9 cellular contexts compared by ENCODE assay signal in genomic region chrX:56762707-56763555, GRCh38. TPM values are rescaled to one million over a fixed set of nuclear protein-coding genes. Genes with fewer than 3 reads are reported as not detected.
DNase-seq lines count a peak whose midpoint lies in the region; ATAC-seq lines count a peak whose summit lies in the region.
"Had no signal": no experiment of that assay in that cellular context is flagged by ENCODE, and none has a peak within 500 bp of the region (broad histone marks: within the 10 kb centered on the region; RNA-seq: fewer than 3 reads in every experiment).

No MANE protein-coding gene starts in this region.

- H3K9me3 Mint-ChIP-seq in T-helper 2 cell treated with Interferon-gamma antibody and Interleukin-4, amounts not matched to agents 5 μg/mL and 100 μg/mL, for 36 hours: no peaks in the 10 kb centered on the region

- intact Hi-C loops in posterior vena cava (cut with DNase I): no loop called here

- H3K4me3 Mint-ChIP-seq in T-helper 2 cell treated with Interferon-gamma antibody and Interleukin-4, amounts not matched to agents 5 μg/mL and 100 μg/mL, for 36 hours: peak overlapping the region; percentile 75

- peaks cover 7% of the 10 kb centered on the region for H3K36me3 Mint-ChIP-seq in T-helper 2 cell treated with Interferon-gamma antibody and Interleukin-4, amounts not matched to agents 5 μg/mL and 100 μg/mL, for 36 hours (ENCODE audit: low read depth)

- H3K27me3 Mint-ChIP-seq in T-helper 2 cell treated with Interferon-gamma antibody and Interleukin-4, amounts not matched to agents 5 μg/mL and 100 μg/mL, for 36 hours (ENCODE audit: low read depth): no peaks in the 10 kb centered on the region

- ATAC-seq in GM18868 (IDR thresholded peaks at IDR 0.05; ENCODE audit: unreplicated experiment) (peak; percentile 9), HG03039 (IDR thresholded peaks at IDR 0.05; ENCODE audit: unreplicated experiment) (no peak)

- peak; percentile 2 for DNase-seq in AG08396 (ENCODE audit: low spot score)
- DNase-seq in T-helper 2 cell treated with Interferon-gamma antibody and Interleukin-4, amounts not matched to agents 5 μg/mL and 100 μg/mL, for 36 hours (ENCODE audit: low spot score): no peak
- DNase-seq in kidney tubule cell (ENCODE audit: low spot score): peak; percentile 36
- DNase-seq in NCI-H187 (lab: John Stamatoyannopoulos, UW): no peak
- DNase-seq in posterior vena cava (ENCODE audit: low spot score): no peak
- no peak for DNase-seq in NCI-H1105 (lab: John Stamatoyannopoulos, UW)
- DNase-seq: NCI-H524 had no signal

- H3K4me1 Mint-ChIP-seq in T-helper 2 cell treated with Interferon-gamma antibody and Interleukin-4, amounts not matched to agents 5 μg/mL and 100 μg/mL, for 36 hours (ENCODE audit: low read depth): peaks cover 42% of the 10 kb centered on the region

- peak overlapping the region; percentile 89 for H3K27ac Mint-ChIP-seq in T-helper 2 cell treated with Interferon-gamma antibody and Interleukin-4, amounts not matched to agents 5 μg/mL and 100 μg/mL, for 36 hours

RNA-seq across cellular contexts. Expression of gene NBDY, which starts 33.9 kb away (rescaled TPM):
- total RNA-seq in posterior vena cava: 10 to 100 TPM; 30.4 to 37.8 TPM

Comparison
In these comparisons a context has a peak if more than half of its experiments do, and no peak if none do; other contexts are left out.
1. DNase-seq: peak in AG08396 (single experiment) and kidney tubule cell (single experiment); none in T-helper 2 cell treated with Interferon-gamma antibody and Interleukin-4, amounts not matched to agents 5 μg/mL and 100 μg/mL, for 36 hours (single experiment), NCI-H187 (0 of 2), posterior vena cava (single experiment) and NCI-H1105 (single experiment).